ENCODE assay signal across 5 cellular contexts in genomic region chr20:63652192-63652980, GRCh38. TPM values are rescaled to one million over a fixed set of nuclear protein-coding genes. Genes with fewer than 3 reads are reported as not detected.
A peak's percentile ranks its signal among the peaks of the same experiment; 100 is the strongest.
DNase-seq lines count a peak whose midpoint lies in the region; ATAC-seq and TF ChIP-seq lines count a peak whose summit lies in the region.

No MANE protein-coding gene starts in this region.

- H3K27me3 ChIP-seq in lung (ENCODE audit: control insufficient read depth, insufficient read depth), result no peaks in the 10 kb centered on the region

- no peaks in the 10 kb centered on the region for H3K9me3 ChIP-seq in lung (ENCODE audit: control insufficient read depth in 2 of 2, insufficient read depth in 1 of 2, low read length in 1 of 2)

- no peak overlapping the region for H3K27ac ChIP-seq in lung (ENCODE audit: low read depth in 1 of 2, low read length in 1 of 2)

- DNase-seq in NCI-H146 (lab: John Stamatoyannopoulos, UW), result peak; percentile 80
- DNase-seq in activated gamma-delta T cell treated with Interleukin-2 at 50 U/mL for 16 hours, result peak; percentile 47
- DNase-seq in lung (ENCODE audit: low spot score), result no peak

- H3K4me3 ChIP-seq in lung, result peak overlapping the region; percentile 52

- 1% methylated on average over 88 to 91 of the region's 91 CpGs for WGBS in lung, 2 donors

- ATAC-seq in lung (ENCODE audit: insufficient read depth, low FRiP score) (peak; percentile 32), HG03442 (IDR thresholded peaks at IDR 0.05; ENCODE audit: unreplicated experiment) (no peak), GM18511 (IDR thresholded peaks at IDR 0.05; ENCODE audit: unreplicated experiment) (no peak)

- peaks cover 0 to 13% of the 10 kb centered on the region in 2 donors for H3K4me1 ChIP-seq in lung (ENCODE audit: control insufficient read depth in 2 of 2, insufficient read depth in 2 of 2, low read length in 2 of 2)

- TF ChIP-seq CTCF in lung (IDR thresholded peaks at IDR 0.05; ENCODE audit: control extremely low read depth, extremely low read depth), result no peak

- H3K36me3 ChIP-seq in lung (ENCODE audit: control insufficient read depth in 2 of 2, insufficient read depth in 2 of 2, low read length in 2 of 2), result no peaks in the 10 kb centered on the region

RNA-seq across cellular contexts. Expression of gene STMN3, which starts 0.8 kb away (rescaled TPM):
- total RNA-seq in lung, result 10 to 100 TPM; 15.8 to 18.2 TPM
- polyA plus RNA-seq in lung, result 10 to 100 TPM; 13.6 to 20.9 TPM

RNA-seq across cellular contexts. Expression of gene RTEL1, which starts 5.7 kb away (rescaled TPM):
- total RNA-seq in lung, result 10 to 100 TPM; 19.7 to 45.8 TPM
- 10 to 100 TPM; 12.4 to 15.6 TPM for polyA plus RNA-seq in lung

RNA-seq across cellular contexts. Expression of gene GMEB2, which starts 25.5 kb away (rescaled TPM):
- total RNA-seq in lung, result 10 to 100 TPM in 1 of 2 donors, 1 to 10 TPM in 1; 7.6 to 12.9 TPM
- polyA plus RNA-seq in lung, result 10 to 100 TPM in 1 of 2 donors, 1 to 10 TPM in 1; 9.0 to 11.6 TPM

RNA-seq across cellular contexts. Expression of gene TNFRSF6B, which starts 44.1 kb away (rescaled TPM):
- total RNA-seq in lung, result 10 to 100 TPM in 1 of 2 donors, 1 to 10 TPM in 1; 1.6 to 19.8 TPM
- 100 to 1,000 TPM in 1 of 2 donors, 10 to 100 TPM in 1; 45.5 to 195 TPM for polyA plus RNA-seq in lung

RNA-seq across cellular contexts. Expression of gene ARFRP1, which starts 55.4 kb away (rescaled TPM):
- 10 to 100 TPM; 29.8 to 56.0 TPM for total RNA-seq in lung
- 10 to 100 TPM; 43.9 to 50.8 TPM for polyA plus RNA-seq in lung
